8 cellular contexts compared by ENCODE assay signal in the genomic region with DNA sequence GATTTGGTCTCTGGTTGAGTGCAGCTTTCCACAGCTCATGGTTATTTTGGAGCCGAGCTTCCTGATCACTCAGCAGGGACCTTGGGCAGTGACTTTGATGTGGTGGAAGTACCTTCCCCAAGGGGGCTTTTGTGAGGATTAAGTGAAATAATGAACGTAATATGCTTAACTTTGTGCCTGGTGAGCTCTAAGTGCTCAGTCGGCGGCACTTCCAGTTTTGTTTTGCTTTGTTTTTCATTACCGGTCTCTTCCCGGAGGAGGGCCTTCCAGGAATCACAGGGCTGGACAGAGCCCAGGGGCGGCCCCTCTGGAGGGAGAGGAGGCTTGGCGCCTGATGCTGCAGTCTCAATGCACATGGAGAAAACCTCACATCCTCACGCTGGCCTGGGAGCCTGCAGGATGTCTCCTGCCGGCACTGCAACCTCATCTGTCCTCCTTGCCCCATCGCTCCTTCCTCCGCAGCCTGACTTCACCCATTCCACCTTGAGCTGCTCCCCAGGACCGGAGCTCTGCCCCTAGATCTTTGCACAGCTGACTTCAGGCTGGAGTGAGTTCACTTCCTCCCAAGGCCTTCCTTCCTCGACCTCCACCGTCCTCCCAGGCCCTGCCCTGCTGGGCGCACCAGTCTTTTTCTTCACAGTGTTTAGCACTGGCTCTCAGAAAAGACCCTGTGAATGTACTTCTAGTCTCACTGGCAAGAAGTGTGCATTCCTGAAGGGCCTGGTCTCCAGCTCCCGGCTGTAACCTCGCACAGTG. TPM values are rescaled to one million over a fixed set of nuclear protein-coding genes. Genes with fewer than 3 reads are reported as not detected.
DNase-seq lines count a peak whose midpoint lies in the region; ATAC-seq and TF ChIP-seq lines count a peak whose summit lies in the region.

No MANE protein-coding gene starts in this region.

- no peaks in the 10 kb centered on the region for H3K9me3 ChIP-seq in Peyer's patch
- no peaks in the 10 kb centered on the region for H3K9me3 ChIP-seq in lower lobe of right lung

- H3K27ac ChIP-seq in Peyer's patch (peak overlapping the region; percentile 76 to 92 (median 89)), lower lobe of right lung (peak overlapping the region; percentile 86)

- H3K4me1 ChIP-seq in Peyer's patch (peaks cover 0 to 38% (median 30%) of the 10 kb centered on the region in 4 donors), lower lobe of right lung (peaks cover 77% of the 10 kb centered on the region)

- DNase-seq in ELR (ENCODE audit: low read depth) = peak; percentile 59
- DNase-seq in Peyer's patch = peak in 1 of 3 donors; percentile 65
- DNase-seq in dedifferentiated amniotic fluid mesenchymal stem cell (ENCODE audit: extremely low spot score) = peak; percentile 52
- DNase-seq in lower lobe of right lung = peak; percentile 58
- DNase-seq in superior temporal gyrus (ENCODE audit: extremely low spot score) = peak; percentile 19
- DNase-seq in NCI-H1417 (lab: John Stamatoyannopoulos, UW) = no peak
- no peak for DNase-seq in NCI-H1048 (lab: John Stamatoyannopoulos, UW)
- no peak for DNase-seq in GOT3 (lab: John Stamatoyannopoulos, UW)

- no peak for TF ChIP-seq POLR2A in Peyer's patch (IDR thresholded peaks at IDR 0.05)

- TF ChIP-seq CTCF in Peyer's patch (IDR thresholded peaks at IDR 0.05) = no peak
- TF ChIP-seq CTCF in lower lobe of right lung (IDR thresholded peaks at IDR 0.05) = no peak

- ATAC-seq in lower lobe of right lung = peak; percentile 9 to 18

- H3K36me3 ChIP-seq in Peyer's patch = no peaks in the 10 kb centered on the region
- H3K36me3 ChIP-seq in lower lobe of right lung = peaks cover 3% of the 10 kb centered on the region

- H3K27me3 ChIP-seq in Peyer's patch (no peaks in the 10 kb centered on the region), lower lobe of right lung (ENCODE audit: low read depth) (no peaks in the 10 kb centered on the region)

- H3K4me3 ChIP-seq in Peyer's patch (peak overlapping the region; percentile 70 to 95 (median 80)), lower lobe of right lung (peak overlapping the region; percentile 97)

- intact Hi-C loops in lower lobe of right lung (cut with DNase I) = no loop called here

RNA-seq across cellular contexts. Expression of gene PLEKHF1, which starts 1.6 kb away (rescaled TPM):
- total RNA-seq in Peyer's patch = 10 to 100 TPM in 1 of 4 donors, 1 to 10 TPM in 3; 8.2 to 16.5 (median 9.0) TPM
- total RNA-seq in lower lobe of right lung = 15.5 TPM

RNA-seq across cellular contexts. Expression of gene C19orf12, which starts 48.2 kb away (rescaled TPM):
- total RNA-seq in Peyer's patch = 10 to 100 TPM; 18.2 to 49.1 (median 28.2) TPM
- total RNA-seq in lower lobe of right lung = 19.2 TPM

Comparison
In these comparisons a context has a peak if more than half of its experiments do, and no peak if none do; other contexts are left out.
1. DNase-seq: peak in ELR (single experiment), dedifferentiated amniotic fluid mesenchymal stem cell (single experiment), lower lobe of right lung (single experiment) and superior temporal gyrus (single experiment); none in NCI-H1417 (0 of 3), NCI-H1048 (single experiment) and GOT3 (single experiment).